16 cellular contexts compared by ENCODE assay signal in the genomic region with DNA sequence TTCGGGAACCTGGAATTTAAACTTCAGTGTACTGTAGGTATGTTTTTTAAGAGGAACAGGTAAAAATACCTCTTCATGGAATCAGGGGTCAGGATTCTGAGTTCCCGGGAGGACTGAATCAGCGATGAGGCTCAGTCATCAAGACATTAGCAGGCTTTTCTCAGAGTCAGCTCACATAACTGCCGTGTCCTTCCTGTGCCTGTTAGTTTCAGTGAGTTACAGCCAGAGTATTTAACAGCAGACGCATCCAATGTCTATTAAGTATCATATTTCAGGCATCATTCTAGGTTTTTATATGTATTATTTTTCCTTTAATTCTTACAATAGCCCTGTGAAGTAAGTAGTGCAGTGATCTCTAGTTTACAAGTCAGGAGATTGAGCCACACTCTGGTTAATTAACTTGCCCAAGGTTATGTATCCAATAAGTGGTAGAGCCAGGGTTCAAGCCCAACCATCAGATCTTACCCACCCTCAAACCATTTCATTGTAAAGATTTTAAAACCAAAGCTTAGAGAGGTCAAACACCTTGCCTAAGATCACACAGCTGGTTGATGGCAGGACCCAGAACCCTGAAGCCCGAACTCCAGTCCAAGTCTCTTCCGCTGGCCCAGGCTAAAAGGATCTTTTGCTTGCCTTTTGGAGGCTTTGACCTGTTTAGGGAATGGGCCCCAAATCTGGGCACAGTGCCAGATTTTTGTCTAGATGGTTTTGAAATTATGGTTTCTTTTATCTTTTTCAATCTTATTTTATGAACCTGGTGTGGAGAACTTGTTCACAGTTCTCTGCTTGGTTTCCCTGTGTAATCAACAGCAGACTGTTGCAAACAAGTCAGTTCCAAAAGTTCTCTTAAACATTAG.
A peak's percentile ranks its signal among the peaks of the same experiment; 100 is the strongest.
DNase-seq lines count a peak whose midpoint lies in the region; ATAC-seq, FAIRE-seq and TF ChIP-seq lines count a peak whose summit lies in the region.
"Had no signal": no experiment of that assay in that cellular context is flagged by ENCODE, and none has a peak within 500 bp of the region (broad histone marks: within the 10 kb centered on the region; RNA-seq: fewer than 3 reads in every experiment).

No MANE protein-coding gene starts in this region.

- ATAC-seq in omental fat pad (ENCODE audit: low FRiP score), result peak; percentile 95
- ATAC-seq: activated CD8-positive, alpha-beta T cell treated with anti-CD3 and anti-CD28 coated beads for 36 hours; stimulated activated memory B cell treated with anti-CD40 and anti-IgM and Interleukin-4, amounts not matched to agents 10 μg/mL and 1 μg/mL and 100 μg/mL, for 72 hours had no signal

- DNase-seq in M059J (ENCODE audit: low read depth) (peak; percentile 65), brain pericyte (ENCODE audit: low read depth, low spot score) (peak; percentile 37), omental fat pad (ENCODE audit: low spot score) (no peak), nucleus accumbens (lab: John Stamatoyannopoulos, UW) (no peak), GM19239 (ENCODE audit: insufficient read length, low spot score) (no peak), GM19238 (ENCODE audit: insufficient read length, low spot score) (no peak), anterior cingulate cortex (lab: John Stamatoyannopoulos, UW) (no peak)
- DNase-seq: activated CD8-positive, alpha-beta T cell treated with anti-CD3 and anti-CD28 coated beads for 36 hours; activated gamma-delta T cell treated with Interleukin-2 at 50 U/mL for 16 hours; CD4-positive, alpha-beta T cell; central memory CD4-positive, alpha-beta T cell; midbrain; NCI-H446 treated with DMSO at 0.1 percent for 48 hours; stimulated activated CD4-positive, alpha-beta T cell treated with anti-CD3 and anti-CD28 coated beads, Interleukin-2, amount 100 ng/mL, for 48 hours had no signal

- no peaks in the 10 kb centered on the region; the same call in 1 of the 2 replicates for H3K9me3 ChIP-seq in BLaER1

- no peak for TF ChIP-seq CTCF in omental fat pad (IDR thresholded peaks at IDR 0.05)

- H3K4me1 ChIP-seq in BLaER1, result peaks cover 28% of the 10 kb centered on the region

- FAIRE-seq in GM19239 (lab: Jason Lieb, UNC), result no peak

- no peak overlapping the region for H3K4me3 ChIP-seq in BLaER1

- H3K4me2 ChIP-seq in BLaER1, result peak overlapping the region; percentile 47; the same call in 1 of the 2 replicates

- H3K36me3 ChIP-seq in BLaER1, result no peaks in the 10 kb centered on the region

- H4K20me1 ChIP-seq in BLaER1, result no peaks in the 10 kb centered on the region

- H3K27me3 ChIP-seq in BLaER1, result no peaks in the 10 kb centered on the region

- H3K27ac ChIP-seq in BLaER1, result no peak overlapping the region

- no peak overlapping the region for H3K9ac ChIP-seq in BLaER1

Comparison
In these comparisons a context has a peak if more than half of its experiments do, and no peak if none do; other contexts are left out.
1. DNase-seq: peak in M059J (single experiment) and brain pericyte (single experiment); none in omental fat pad (single experiment), nucleus accumbens (0 of 56), GM19239 (single experiment), GM19238 (single experiment) and anterior cingulate cortex (0 of 58).